Comparison of ENCODE assay signal across 13 cellular contexts in genomic region chr10:114492351-114493037, GRCh38.
DNase-seq lines count a peak whose midpoint lies in the region; ATAC-seq, FAIRE-seq and TF ChIP-seq lines count a peak whose summit lies in the region.
"Had no signal": no experiment of that assay in that cellular context is flagged by ENCODE, and none has a peak within 500 bp of the region (broad histone marks: within the 10 kb centered on the region; RNA-seq: fewer than 3 reads in every experiment).

No MANE protein-coding gene starts in this region.

- H3K4me3 ChIP-seq in BLaER1 (no peak overlapping the region), RWPE2 (ENCODE audit: severe bottlenecking) (no peak overlapping the region), fibroblast of pulmonary artery (replicated peaks; ENCODE audit: low read depth, low read length) (no peak overlapping the region), trophoblast cell (ENCODE audit: low read depth, low read length) (no peak overlapping the region)
- H3K4me3 ChIP-seq: K562 had no signal

- H3K14ac ChIP-seq in trophoblast cell (ENCODE audit: low read length), result no peak overlapping the region

- H3K18ac ChIP-seq in trophoblast cell (ENCODE audit: low read length), result no peak overlapping the region

- no peak overlapping the region for H2AK5ac ChIP-seq in trophoblast cell (ENCODE audit: low read length)

- H3K27ac ChIP-seq in BLaER1 (no peak overlapping the region), RWPE2 (ENCODE audit: poor library complexity, severe bottlenecking) (no peak overlapping the region), trophoblast cell (ENCODE audit: low read depth, low read length) (no peak overlapping the region)
- H3K27ac ChIP-seq: neutrophil had no signal

- no peak for TF ChIP-seq CTCF in RWPE2 (IDR thresholded peaks at IDR 0.05; ENCODE audit: poor library complexity, severe bottlenecking)
- no peak for TF ChIP-seq CTCF in fibroblast of pulmonary artery (IDR thresholded peaks at IDR 0.05; ENCODE audit: low read length, missing control alignments)

- DNase-seq in GM18507 (ENCODE audit: extremely low spot score, insufficient read length, low read depth), result no peak
- DNase-seq in RWPE2 (ENCODE audit: low spot score), result no peak
- DNase-seq in fibroblast of pulmonary artery (ENCODE audit: low read depth), result peak; percentile 49
- DNase-seq in trophoblast cell, result no peak
- no peak for DNase-seq in SIG-M5 treated with dmso at 0.1 percent for 504 hours (lab: John Stamatoyannopoulos, UW; ENCODE audit: unreplicated experiment)
- DNase-seq: activated effector memory CD4-positive, alpha-beta T cell treated with anti-CD3 and anti-CD28 coated beads, Interleukin-2, amount 50 U/mL, for 16 hours; GDM1 had no signal

- H3K4me2 ChIP-seq in BLaER1 (peak overlapping the region; percentile 52), trophoblast cell (ENCODE audit: low read length) (no peak overlapping the region)

- no peaks in the 10 kb centered on the region for H3K9me3 ChIP-seq in BLaER1
- no peaks in the 10 kb centered on the region for H3K9me3 ChIP-seq in RWPE2 (ENCODE audit: severe bottlenecking)
- no peaks in the 10 kb centered on the region for H3K9me3 ChIP-seq in trophoblast cell (ENCODE audit: insufficient read depth, low read depth, low read length)
- H3K9me3 ChIP-seq: neutrophil had no signal

- no peak overlapping the region for H2AFZ ChIP-seq in trophoblast cell (ENCODE audit: insufficient read depth, low read length, poor library complexity)

- FAIRE-seq in GM18507 (lab: Jason Lieb, UNC), result peak; percentile 67
- FAIRE-seq: K562 had no signal

- peak; percentile 40; the same call in 1 of the 3 replicates for ATAC-seq in RWPE2 (ENCODE audit: low read depth)
- ATAC-seq in HG02973 (IDR thresholded peaks at IDR 0.05; ENCODE audit: unreplicated experiment), result no peak
- no peak for ATAC-seq in HG03095 (IDR thresholded peaks at IDR 0.05; ENCODE audit: unreplicated experiment)
- ATAC-seq: K562, Panc1 had no signal

- no peaks in the 10 kb centered on the region for H3K27me3 ChIP-seq in BLaER1
- no peaks in the 10 kb centered on the region for H3K27me3 ChIP-seq in RWPE2 (ENCODE audit: insufficient read depth, poor library complexity, severe bottlenecking)
- no peaks in the 10 kb centered on the region for H3K27me3 ChIP-seq in trophoblast cell (ENCODE audit: insufficient read depth, low read length)
- H3K27me3 ChIP-seq: neutrophil had no signal

- no peak overlapping the region for H2BK120ac ChIP-seq in trophoblast cell (ENCODE audit: insufficient read depth, low read length, poor library complexity)

- peaks cover 13% of the 10 kb centered on the region for H3K4me1 ChIP-seq in BLaER1
- H3K4me1 ChIP-seq in RWPE2 (ENCODE audit: insufficient read depth, poor library complexity, severe bottlenecking), result peaks cover 16% of the 10 kb centered on the region
- peaks cover 0 to 6% of the 10 kb centered on the region in 2 experiments for H3K4me1 ChIP-seq in trophoblast cell (ENCODE audit: control insufficient read depth in 1 of 2, insufficient read depth in 2 of 2, low read length in 2 of 2)

- no peaks in the 10 kb centered on the region for H3K79me2 ChIP-seq in trophoblast cell (ENCODE audit: control insufficient read depth, insufficient read depth, low read length, poor library complexity)

- no peaks in the 10 kb centered on the region for H4K20me1 ChIP-seq in BLaER1

- H3K9ac ChIP-seq in BLaER1 (no peak overlapping the region), trophoblast cell (ENCODE audit: low read length) (no peak overlapping the region)

- H3K23ac ChIP-seq in trophoblast cell (ENCODE audit: low read length), result no peak overlapping the region

- H3K4ac ChIP-seq in trophoblast cell (ENCODE audit: low read depth, low read length), result no peak overlapping the region

- H4K12ac ChIP-seq in trophoblast cell (ENCODE audit: low read depth, low read length), result no peak overlapping the region

- H4K8ac ChIP-seq in trophoblast cell (ENCODE audit: low read depth, low read length), result no peak overlapping the region

- H3K36me3 ChIP-seq in BLaER1, result no peaks in the 10 kb centered on the region
- 0 out of 2 replicates have a peak, but pooled peaks cover 3% of the 10 kb centered on the region for H3K36me3 ChIP-seq in RWPE2 (ENCODE audit: low read depth)
- no peaks in the 10 kb centered on the region for H3K36me3 ChIP-seq in trophoblast cell (ENCODE audit: control insufficient read depth in 1 of 2, insufficient read depth in 2 of 2, low read length in 2 of 2)
- H3K36me3 ChIP-seq: neutrophil had no signal

- H3K79me1 ChIP-seq in trophoblast cell (ENCODE audit: low read length), result no peaks in the 10 kb centered on the region

- no CpG with 5 or more reads among the region's 4 CpGs for WGBS in trophoblast cell (ENCODE audit: extremely low coverage, insufficient coverage, insufficient read length)

- H2BK12ac ChIP-seq in trophoblast cell (ENCODE audit: low read length), result no peak overlapping the region

- H2BK5ac ChIP-seq in trophoblast cell (ENCODE audit: low read depth, low read length, poor library complexity), result no peak overlapping the region

- no peak overlapping the region for H4K91ac ChIP-seq in trophoblast cell (ENCODE audit: low read depth, low read length)
